In genomic region chrX:130165181-130165702, GRCh38 we compare ENCODE assay signal across 8 cellular contexts. TPM values are rescaled to one million over a fixed set of nuclear protein-coding genes. Genes with fewer than 3 reads are reported as not detected.
DNase-seq lines count a peak whose midpoint lies in the region; ATAC-seq lines count a peak whose summit lies in the region.

No MANE protein-coding gene starts in this region.

- no peaks in the 10 kb centered on the region for H3K27me3 Mint-ChIP-seq in naive B cell

- H3K36me3 ChIP-seq in effector memory CD4-positive, alpha-beta T cell (ENCODE audit: control insufficient read depth, insufficient read depth, low read length): no peaks in the 10 kb centered on the region

- H3K4me3 Mint-ChIP-seq in naive B cell: peak overlapping the region; percentile 82 to 98 (median 96)

- peaks cover 7 to 18% (median 9%) of the 10 kb centered on the region in 3 donors for H3K4me1 Mint-ChIP-seq in naive B cell

- peak overlapping the region; percentile 75 for H3K4me3 ChIP-seq in effector memory CD4-positive, alpha-beta T cell (ENCODE audit: insufficient read depth, low read depth, low read length, poor library complexity, severe bottlenecking)

- no peaks in the 10 kb centered on the region for H3K9me3 ChIP-seq in effector memory CD4-positive, alpha-beta T cell (ENCODE audit: control insufficient read depth, low read length)

- in situ Hi-C loops in KBM-7 (cut with MboI; ENCODE audit: low pct_unique_long_range_greater_than_20kb, low sequenced_read_pairs): no loop called here

- H3K36me3 Mint-ChIP-seq in naive B cell: no peaks in the 10 kb centered on the region

- DNase-seq in NCI-H524 treated with DMSO at 0.1 percent for 48 hours (lab: John Stamatoyannopoulos, UW) (peak; percentile 14), naive B cell (no peak), KBM-7 (no peak), SW 1271 (lab: John Stamatoyannopoulos, UW) (no peak)
- DNase-seq in effector memory CD4-positive, alpha-beta T cell: no peak

- ATAC-seq in GM19438 (IDR thresholded peaks at IDR 0.05; ENCODE audit: low read depth, unreplicated experiment) (peak; percentile 39), naive B cell (ENCODE audit: low read depth in 2 of 2) (peak in 1 of 2 donors; percentile 47), GM19395 (IDR thresholded peaks at IDR 0.05; ENCODE audit: unreplicated experiment) (no peak), GM21528 (IDR thresholded peaks at IDR 0.05; ENCODE audit: low FRiP score, unreplicated experiment) (no peak)

- H3K9me3 Mint-ChIP-seq in naive B cell: no peaks in the 10 kb centered on the region

- no peaks in the 10 kb centered on the region for H3K4me1 ChIP-seq in effector memory CD4-positive, alpha-beta T cell (ENCODE audit: control insufficient read depth, insufficient read depth, low read length, poor library complexity, severe bottlenecking)

- H3K27ac Mint-ChIP-seq in naive B cell: peak overlapping the region in 5 of 6 donors; percentile 46 to 97 (median 90)

- H3K27ac ChIP-seq in effector memory CD4-positive, alpha-beta T cell (ENCODE audit: insufficient read depth, low read length, poor library complexity, severe bottlenecking): peak overlapping the region; percentile 68

- no peaks in the 10 kb centered on the region for H3K27me3 ChIP-seq in effector memory CD4-positive, alpha-beta T cell (replicated peaks; ENCODE audit: control insufficient read depth, insufficient read depth, low read length, poor library complexity, severe bottlenecking)

RNA-seq across cellular contexts. Expression of gene AIFM1, which starts 0.4 kb away (rescaled TPM):
- polyA plus RNA-seq in naive B cell (ENCODE audit: low read depth in 6 of 6): 10 to 100 TPM; 13.6 to 24.2 (median 20.3) TPM

RNA-seq across cellular contexts. Expression of gene RAB33A, which starts 6.5 kb away (rescaled TPM):
- 1 to 10 TPM in 4 of 6 donors, under 1 TPM in 1, not detected in 1; 0.69 to 2.2 (median 1.9) TPM for polyA plus RNA-seq in naive B cell (ENCODE audit: low read depth in 6 of 6)

RNA-seq across cellular contexts. Expression of gene ELF4, which starts 54.9 kb away (rescaled TPM):
- 10 to 100 TPM in 2 of 6 donors, 1 to 10 TPM in 4; 8.7 to 15.4 (median 9.7) TPM for polyA plus RNA-seq in naive B cell (ENCODE audit: low read depth in 6 of 6)
